ENCODE assay signal across 8 cellular contexts in genomic region chr16:4358831-4359561, GRCh38. TPM values are rescaled to one million over a fixed set of nuclear protein-coding genes. Genes with fewer than 3 reads are reported as not detected.
A peak's percentile ranks its signal among the peaks of the same experiment; 100 is the strongest.
DNase-seq lines count a peak whose midpoint lies in the region; ATAC-seq and TF ChIP-seq lines count a peak whose summit lies in the region.

No MANE protein-coding gene starts in this region.

- H3K27ac Mint-ChIP-seq in progenitor cell of endocrine pancreas = no peak overlapping the region

- H3K9me3 ChIP-seq in aorta (ENCODE audit: control insufficient read depth, low read length) = no peaks in the 10 kb centered on the region

- no peaks in the 10 kb centered on the region for H3K27me3 ChIP-seq in aorta (ENCODE audit: control insufficient read depth in 1 of 2, insufficient read depth in 2 of 2, low read length in 1 of 2)

- H3K36me3 ChIP-seq in aorta (ENCODE audit: control insufficient read depth in 1 of 2, insufficient read depth in 2 of 2, low read length in 1 of 2) = no peaks in the 10 kb centered on the region

- TF ChIP-seq CTCF in fibroblast of the aortic adventitia (IDR thresholded peaks at IDR 0.05; ENCODE audit: insufficient read depth, low read length) = peak; percentile 96
- TF ChIP-seq CTCF in progenitor cell of endocrine pancreas (IDR thresholded peaks at IDR 0.05; ENCODE audit: unreplicated experiment) = peak; percentile 95

- DNase-seq in G401 (ENCODE audit: low spot score) (peak; percentile 43), NCI-H69 (lab: John Stamatoyannopoulos, UW) (peak; percentile 56), fibroblast of the aortic adventitia (ENCODE audit: low read depth) (peak; percentile 41), progenitor cell of endocrine pancreas (ENCODE audit: low spot score, unreplicated experiment) (peak; percentile 83), aorta (peak in 1 of 2 donors; percentile 91)
- DNase-seq in activated T-cell treated with anti-CD3 and anti-CD28 coated beads, Interleukin-2, amount 50 U/mL, for 1 hour = peak; percentile 76

- no peak overlapping the region for H3K4me3 Mint-ChIP-seq in progenitor cell of endocrine pancreas (ENCODE audit: low read depth)

- no peak overlapping the region for H3K27ac ChIP-seq in aorta (ENCODE audit: low read depth in 1 of 2, low read length in 2 of 2)

- H3K4me3 ChIP-seq in fibroblast of the aortic adventitia (ENCODE audit: low read depth, low read length) (no peak overlapping the region), aorta (ENCODE audit: low read length in 2 of 2) (no peak overlapping the region)

- H3K27me3 Mint-ChIP-seq in progenitor cell of endocrine pancreas = no peaks in the 10 kb centered on the region

- H3K4me1 ChIP-seq in aorta (ENCODE audit: control insufficient read depth in 1 of 2, insufficient read depth in 2 of 2, low read length in 2 of 2) = no peaks in the 10 kb centered on the region

- 27 to 37% methylated on average over 17 to 19 of the region's 19 CpGs for WGBS in aorta, 2 donors

- intact Hi-C loops in aorta (cut with DNase I) = loop anchor here (1.0 kb wide), 1 partner anchor 43 kb away; no protein-coding TSS in a partner anchor

- H3K9me3 Mint-ChIP-seq in progenitor cell of endocrine pancreas (ENCODE audit: low read depth) = no peaks in the 10 kb centered on the region

- ATAC-seq in aorta (ENCODE audit: low FRiP score) (peak; percentile 85), HG02588 (IDR thresholded peaks at IDR 0.05; ENCODE audit: unreplicated experiment) (no peak), GM21576 (IDR thresholded peaks at IDR 0.05; ENCODE audit: unreplicated experiment) (no peak)

- peaks cover 4% of the 10 kb centered on the region for H3K36me3 Mint-ChIP-seq in progenitor cell of endocrine pancreas (ENCODE audit: insufficient read depth)

- in situ Hi-C loops in G401 (cut with HindIII; ENCODE audit: low sequenced_read_pairs) = no loop called here

- H3K4me1 Mint-ChIP-seq in progenitor cell of endocrine pancreas (ENCODE audit: low read depth) = no peaks in the 10 kb centered on the region

RNA-seq across cellular contexts. Expression of gene PAM16, which starts 7.9 kb away (rescaled TPM):
- 68.3 and 83.9 TPM in 2 replicates for total RNA-seq in G401 (2014; rRNA removed; shearing (Covaris generic))
- 5.0 and 20.2 TPM in 2 replicates for total RNA-seq in fibroblast of the aortic adventitia (ENCODE audit: low replicate concordance)
- total RNA-seq in progenitor cell of endocrine pancreas = 33.5 and 36.7 TPM in 2 replicates
- 10 to 100 TPM; 23.6 to 25.5 TPM for total RNA-seq in aorta
- polyA plus RNA-seq in aorta = 10 to 100 TPM; 41.7 to 65.2 TPM

RNA-seq across cellular contexts. Expression of gene VASN, which starts 12.7 kb away (rescaled TPM):
- 9.9 and 14.4 TPM in 2 replicates for total RNA-seq in G401 (2014; rRNA removed; shearing (Covaris generic))
- total RNA-seq in fibroblast of the aortic adventitia (ENCODE audit: low replicate concordance) (130 and 136 TPM in 2 replicates), progenitor cell of endocrine pancreas (3.8 and 4.0 TPM in 2 replicates), aorta (100 to 1,000 TPM in 1 of 2 donors, 10 to 100 TPM in 1; 67.0 to 120 TPM)
- 10 to 100 TPM; 21.7 to 51.3 TPM for polyA plus RNA-seq in aorta

RNA-seq across cellular contexts. Expression of gene GLIS2, which starts 43.1 kb away (rescaled TPM):
- 0.44 and 0.80 TPM in 2 replicates for total RNA-seq in G401 (2014; rRNA removed; shearing (Covaris generic))
- total RNA-seq in fibroblast of the aortic adventitia (ENCODE audit: low replicate concordance) (3.3 and 6.6 TPM in 2 replicates), progenitor cell of endocrine pancreas (22.2 and 23.2 TPM in 2 replicates), aorta (10 to 100 TPM; 37.3 to 72.6 TPM)
- polyA plus RNA-seq in aorta = 10 to 100 TPM; 12.3 to 21.3 TPM

RNA-seq across cellular contexts. Expression of gene CORO7, which starts 57.4 kb away (rescaled TPM):
- total RNA-seq in G401 (2014; rRNA removed; shearing (Covaris generic)) = 34.2 and 39.5 TPM in 2 replicates
- total RNA-seq in fibroblast of the aortic adventitia (ENCODE audit: low replicate concordance) = 16.7 and 26.7 TPM in 2 replicates
- total RNA-seq in progenitor cell of endocrine pancreas = 25.7 and 35.2 TPM in 2 replicates
- total RNA-seq in aorta = 10 to 100 TPM; 42.6 to 60.1 TPM
- polyA plus RNA-seq in aorta = 10 to 100 TPM; 15.3 to 38.8 TPM
